Comparison of ENCODE assay signal across 8 cellular contexts in the genomic region with DNA sequence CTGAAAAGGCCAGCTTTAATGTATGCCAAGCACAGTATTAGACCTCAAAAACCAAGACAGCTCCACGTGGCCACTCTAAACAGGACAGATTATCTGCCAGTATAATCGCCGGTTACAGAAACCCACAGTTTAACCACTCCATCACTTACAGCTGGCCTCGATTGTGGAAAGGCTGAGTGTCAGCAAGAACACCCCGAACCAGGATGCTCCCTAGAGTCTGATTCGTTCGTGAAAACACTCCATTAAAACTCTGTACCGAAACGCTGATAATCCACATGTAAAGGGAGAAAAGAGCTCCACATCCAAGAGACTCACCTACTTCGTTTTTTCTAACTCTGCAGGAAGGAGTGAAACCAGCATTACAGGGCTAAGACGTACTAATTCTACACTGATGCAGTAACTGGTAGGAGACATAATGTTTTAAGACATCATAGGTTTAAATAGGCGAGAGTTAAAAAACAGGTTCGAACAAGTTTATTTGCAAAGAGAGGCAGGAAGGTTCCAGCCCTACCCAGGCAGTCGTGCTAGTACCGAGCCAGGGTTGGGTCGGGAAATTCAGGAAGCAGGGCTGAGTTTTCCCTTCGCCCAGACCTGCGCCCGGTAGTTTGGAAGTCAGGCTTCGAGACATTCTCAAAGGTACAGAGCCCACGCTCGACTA. TPM values are rescaled to one million over a fixed set of nuclear protein-coding genes. Genes with fewer than 3 reads are reported as not detected.
DNase-seq lines count a peak whose midpoint lies in the region; ATAC-seq and TF ChIP-seq lines count a peak whose summit lies in the region.

No MANE protein-coding gene starts in this region.

- H3K4me1 ChIP-seq in GM23248 (ENCODE audit: insufficient read depth) (peaks cover 7% of the 10 kb centered on the region), endocrine pancreas (ENCODE audit: control insufficient read depth, insufficient read depth, low read length) (no peaks in the 10 kb centered on the region), transverse colon (peaks cover 4 to 66% (median 41%) of the 10 kb centered on the region in 4 donors)

- H4K20me1 ChIP-seq in GM23248 (ENCODE audit: insufficient read depth) = no peaks in the 10 kb centered on the region

- H3F3A ChIP-seq in GM23248 (ENCODE audit: insufficient read depth) = peaks cover 14% of the 10 kb centered on the region; the same call in 1 of the 2 replicates

- 1% methylated on average over 22 of the region's 22 CpGs for WGBS in GM23248 (ENCODE audit: low coverage in 1 of 2, low lambda C conversion rate in 2 of 2, missing lambda C conversion rate in 2 of 2), 2 experiments
- WGBS in transverse colon (ENCODE audit: low coverage in 1 of 2), 2 donors = 2 to 3% methylated on average over 8 to 22 of the region's 22 CpGs

- H3K79me2 ChIP-seq in GM23248 (ENCODE audit: insufficient read depth) = peaks cover 53% of the 10 kb centered on the region

- H3K27ac ChIP-seq in GM23248 = peak overlapping the region; percentile 85
- H3K27ac ChIP-seq in transverse colon = peak overlapping the region; percentile 97 to 100 (median 100)

- H3K27ac Mint-ChIP-seq in mesothelial cell of epicardium = peak overlapping the region; percentile 70

- H3K4me3 Mint-ChIP-seq in mesothelial cell of epicardium = peak overlapping the region; percentile 74

- no peak for TF ChIP-seq POLR2A in transverse colon (IDR thresholded peaks at IDR 0.05)

- no peak for TF ChIP-seq EP300 in transverse colon (IDR thresholded peaks at IDR 0.05; ENCODE audit: low read depth)

- peaks cover 57% of the 10 kb centered on the region for H3K4me1 Mint-ChIP-seq in mesothelial cell of epicardium

- peak overlapping the region; percentile 84 for H3K4me3 ChIP-seq in GM23248
- H3K4me3 ChIP-seq in endocrine pancreas (ENCODE audit: control insufficient read depth, insufficient read depth, low read length) = peak overlapping the region; percentile 84
- H3K4me3 ChIP-seq in transverse colon = peak overlapping the region; percentile 58 to 95 (median 77)

- H3K36me3 ChIP-seq in GM23248 (ENCODE audit: low read depth) (no peaks in the 10 kb centered on the region), endocrine pancreas (ENCODE audit: control insufficient read depth, insufficient read depth, low read length) (no peaks in the 10 kb centered on the region), transverse colon (no peaks in the 10 kb centered on the region)

- in situ Hi-C loops in GM23248 (cut with MboI) = no loop called here
- in situ Hi-C loops in transverse colon (cut with MboI; ENCODE audit: low pct_ligation_motif_present in 1 of 4, low pct_unique_long_range_greater_than_20kb in 1 of 4, low sequenced_read_pairs in 3 of 4) = no loop called here

- H3K9me3 ChIP-seq in GM23248 (ENCODE audit: low read depth) (no peaks in the 10 kb centered on the region), endocrine pancreas (ENCODE audit: control insufficient read depth, low read length) (no peaks in the 10 kb centered on the region), transverse colon (no peaks in the 10 kb centered on the region)

- intact Hi-C loops in transverse colon (cut with DNase I; ENCODE audit: low total_unique reads) = loop anchor here (5.0 kb wide), 1 partner anchor 113 kb away; no protein-coding TSS in a partner anchor

- H3K9me3 Mint-ChIP-seq in mesothelial cell of epicardium = no peaks in the 10 kb centered on the region

- peak overlapping the region; percentile 86 for H3K4me2 ChIP-seq in GM23248 (ENCODE audit: unreplicated experiment)

- H3K9ac ChIP-seq in GM23248 (peak overlapping the region; percentile 89), endocrine pancreas (ENCODE audit: control insufficient read depth, insufficient read depth, low read length) (peak overlapping the region; percentile 66)

- H3K27me3 Mint-ChIP-seq in mesothelial cell of epicardium (ENCODE audit: low read depth) = no peaks in the 10 kb centered on the region

- peak overlapping the region; percentile 92 for H2AFZ ChIP-seq in GM23248

- peak; percentile 45 for DNase-seq in AG08395 (ENCODE audit: low spot score)
- peak; percentile 63 for DNase-seq in GM23248
- no peak for DNase-seq in mesothelial cell of epicardium (ENCODE audit: low spot score in 2 of 2, unreplicated experiment in 2 of 2)
- no peak for DNase-seq in transverse colon

- H3K27me3 ChIP-seq in GM23248 (replicated peaks; ENCODE audit: insufficient read depth) (no peaks in the 10 kb centered on the region), endocrine pancreas (ENCODE audit: control insufficient read depth, insufficient read depth, low read length) (no peaks in the 10 kb centered on the region), transverse colon (no peaks in the 10 kb centered on the region)

- peak; percentile 52 for ATAC-seq in SK-N-SH treated with all-trans-retinoic acid at 6 μM for 48 hours
- no peak for ATAC-seq in HG03159 (IDR thresholded peaks at IDR 0.05; ENCODE audit: unreplicated experiment)
- no peak for ATAC-seq in GM19452 (IDR thresholded peaks at IDR 0.05; ENCODE audit: unreplicated experiment)

- H3K9me2 ChIP-seq in GM23248 (ENCODE audit: insufficient read depth) = no peaks in the 10 kb centered on the region

- no peak for TF ChIP-seq CTCF in mesothelial cell of epicardium (IDR thresholded peaks at IDR 0.05; ENCODE audit: unreplicated experiment)
- TF ChIP-seq CTCF in transverse colon (IDR thresholded peaks at IDR 0.05) = no peak

- no peaks in the 10 kb centered on the region for H3K36me3 Mint-ChIP-seq in mesothelial cell of epicardium

TF ChIP-seq in SK-N-SH treated with all-trans-retinoic acid at 6 μM for 48 hours, 23 proteins besides CTCF, POLR2A, EP300 and RAD21:
- TF ChIP-seq, protein P1, sequence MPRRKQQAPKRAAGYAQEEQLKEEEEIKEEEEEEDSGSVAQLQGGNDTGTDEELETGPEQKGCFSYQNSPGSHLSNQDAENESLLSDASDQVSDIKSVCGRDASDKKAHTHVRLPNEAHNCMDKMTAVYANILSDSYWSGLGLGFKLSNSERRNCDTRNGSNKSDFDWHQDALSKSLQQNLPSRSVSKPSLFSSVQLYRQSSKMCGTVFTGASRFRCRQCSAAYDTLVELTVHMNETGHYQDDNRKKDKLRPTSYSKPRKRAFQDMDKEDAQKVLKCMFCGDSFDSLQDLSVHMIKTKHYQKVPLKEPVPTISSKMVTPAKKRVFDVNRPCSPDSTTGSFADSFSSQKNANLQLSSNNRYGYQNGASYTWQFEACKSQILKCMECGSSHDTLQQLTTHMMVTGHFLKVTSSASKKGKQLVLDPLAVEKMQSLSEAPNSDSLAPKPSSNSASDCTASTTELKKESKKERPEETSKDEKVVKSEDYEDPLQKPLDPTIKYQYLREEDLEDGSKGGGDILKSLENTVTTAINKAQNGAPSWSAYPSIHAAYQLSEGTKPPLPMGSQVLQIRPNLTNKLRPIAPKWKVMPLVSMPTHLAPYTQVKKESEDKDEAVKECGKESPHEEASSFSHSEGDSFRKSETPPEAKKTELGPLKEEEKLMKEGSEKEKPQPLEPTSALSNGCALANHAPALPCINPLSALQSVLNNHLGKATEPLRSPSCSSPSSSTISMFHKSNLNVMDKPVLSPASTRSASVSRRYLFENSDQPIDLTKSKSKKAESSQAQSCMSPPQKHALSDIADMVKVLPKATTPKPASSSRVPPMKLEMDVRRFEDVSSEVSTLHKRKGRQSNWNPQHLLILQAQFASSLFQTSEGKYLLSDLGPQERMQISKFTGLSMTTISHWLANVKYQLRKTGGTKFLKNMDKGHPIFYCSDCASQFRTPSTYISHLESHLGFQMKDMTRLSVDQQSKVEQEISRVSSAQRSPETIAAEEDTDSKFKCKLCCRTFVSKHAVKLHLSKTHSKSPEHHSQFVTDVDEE (CRISPR knock-in tag; IDR thresholded peaks at IDR 0.05) = no peak
- TF ChIP-seq CSDC2 (CRISPR knock-in tag; IDR thresholded peaks at IDR 0.05) = no peak
TF ChIP-seq in SK-N-SH treated with all-trans-retinoic acid at 6 μM for 48 hours: peak in this region for 0.

RNA-seq across cellular contexts. Expression of a gene that starts 1.0 kb away (rescaled TPM):
- total RNA-seq in GM23248 (2014; rRNA removed; shearing (Covaris generic)) = 11.7 and 11.8 TPM in 2 replicates
- polyA plus RNA-seq in GM23248 (2016; fragmentation: Nextera tagmentation; extraction: Ambion mirVana) = 5.4 TPM in 2 replicates
- total RNA-seq in mesothelial cell of epicardium (87.6 to 91.0 TPM (median 89.5 TPM) in 3 replicates), transverse colon (10 to 100 TPM; 40.6 to 90.4 (median 79.6) TPM)

Comparison
In these comparisons a context has a peak if more than half of its experiments do, and no peak if none do; other contexts are left out.
1. DNase-seq: peak in AG08395 (single experiment) and GM23248 (single experiment); none in mesothelial cell of epicardium (0 of 2) and transverse colon (single experiment).
2. Peak in every context shown above with its lines, with median percentiles within 50 percentile points of each other: H3K4me3 ChIP-seq.